ENCODE assay signal across 18 cellular contexts in the genomic region with DNA sequence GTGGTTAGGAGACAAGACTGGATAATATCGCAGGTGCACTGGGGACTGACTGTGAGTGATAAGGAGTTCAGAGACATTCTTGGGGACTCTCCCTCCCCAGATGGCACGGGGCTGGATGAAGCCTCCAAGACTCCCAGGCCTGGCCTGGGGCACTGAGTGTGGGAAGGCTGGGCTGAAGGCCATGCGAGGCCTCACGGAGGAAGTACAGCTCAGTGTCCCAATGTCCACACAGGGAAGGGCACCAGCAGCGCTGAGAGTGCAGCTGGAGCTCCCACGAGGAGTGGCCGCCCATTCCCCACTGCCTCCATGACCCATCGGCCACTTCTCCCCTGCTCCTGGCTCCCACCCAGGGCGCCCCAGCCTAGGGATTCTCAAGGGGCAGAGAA. TPM values are rescaled to one million over a fixed set of nuclear protein-coding genes. Genes with fewer than 3 reads are reported as not detected.
A peak's percentile ranks its signal among the peaks of the same experiment; 100 is the strongest.
DNase-seq lines count a peak whose midpoint lies in the region; ATAC-seq, FAIRE-seq and TF ChIP-seq lines count a peak whose summit lies in the region.
"Had no signal": no experiment of that assay in that cellular context is flagged by ENCODE, and none has a peak within 500 bp of the region (broad histone marks: within the 10 kb centered on the region; RNA-seq: fewer than 3 reads in every experiment).

No MANE protein-coding gene starts in this region.

- H3K27ac Mint-ChIP-seq in astrocyte (ENCODE audit: unreplicated experiment) (no peak overlapping the region), osteocyte (ENCODE audit: unreplicated experiment) (peak overlapping the region; percentile 78)
- no peak overlapping the region for H3K27ac Mint-ChIP-seq in activated naive CD4-positive, alpha-beta T cell treated with anti-CD3 and anti-CD28 coated beads for 36 hours
- H3K27ac Mint-ChIP-seq: CD4-positive, alpha-beta T cell; T-cell had no signal

- H2AFZ ChIP-seq in DND-41 (ENCODE audit: low read depth, low read length), result no peak overlapping the region
- peak overlapping the region; percentile 80 for H2AFZ ChIP-seq in astrocyte (ENCODE audit: low read depth, low read length)

- H3K36me3 ChIP-seq in DND-41 (ENCODE audit: insufficient read depth, low read length) (no peaks in the 10 kb centered on the region), HUES48 (ENCODE audit: control insufficient read depth, insufficient read depth, low read length) (no peaks in the 10 kb centered on the region), astrocyte (ENCODE audit: insufficient read depth, low read length) (no peaks in the 10 kb centered on the region)

- H3K4me1 Mint-ChIP-seq in astrocyte (ENCODE audit: low read depth, unreplicated experiment) (peaks cover 7% of the 10 kb centered on the region), osteocyte (ENCODE audit: unreplicated experiment) (peaks cover 23% of the 10 kb centered on the region)
- H3K4me1 Mint-ChIP-seq in activated naive CD4-positive, alpha-beta T cell treated with anti-CD3 and anti-CD28 coated beads for 36 hours (ENCODE audit: low read depth), result no peaks in the 10 kb centered on the region
- H3K4me1 Mint-ChIP-seq: brain had no signal

- DNase-seq in DND-41, result no peak
- DNase-seq in astrocyte (ENCODE audit: low read depth), result no peak
- DNase-seq in osteocyte (ENCODE audit: extremely low spot score, unreplicated experiment), result no peak
- no peak for DNase-seq in omental fat pad (ENCODE audit: low spot score)
- no peak for DNase-seq in activated naive CD4-positive, alpha-beta T cell treated with anti-CD3 and anti-CD28 coated beads for 36 hours
- DNase-seq in stimulated activated naive CD4-positive, alpha-beta T cell treated with Interleukin-2 at 50 U/mL for 16 hours (lab: John Stamatoyannopoulos, UW), result no peak
- DNase-seq: CD4-positive, alpha-beta T cell; cortex of kidney; hippocampal formation; left ventricle myocardium superior; NCI-H524; stimulated activated CD8-positive, alpha-beta memory T cell treated with anti-CD3 and anti-CD28 coated beads, Interleukin-4, amount 100 ng/mL, for 48 hours; T-cell had no signal

- CTCF ChIA-PET in activated naive CD4-positive, alpha-beta T cell treated with anti-CD3 and anti-CD28 coated beads for 36 hours (lab: Charles Lee), result no interaction called here

- H4K20me1 ChIP-seq in DND-41 (ENCODE audit: insufficient read depth, low read length), result no peaks in the 10 kb centered on the region; the same call in 1 of the 2 replicates
- no peaks in the 10 kb centered on the region for H4K20me1 ChIP-seq in astrocyte (ENCODE audit: insufficient read depth, low read length)

- H3K4me3 Mint-ChIP-seq in astrocyte (ENCODE audit: unreplicated experiment), result no peak overlapping the region
- no peak overlapping the region for H3K4me3 Mint-ChIP-seq in osteocyte (ENCODE audit: unreplicated experiment)
- H3K4me3 Mint-ChIP-seq in activated naive CD4-positive, alpha-beta T cell treated with anti-CD3 and anti-CD28 coated beads for 36 hours, result no peak overlapping the region
- H3K4me3 Mint-ChIP-seq: brain; CD4-positive, alpha-beta T cell; T-cell had no signal

- no peaks in the 10 kb centered on the region for H3K27me3 ChIP-seq in DND-41 (ENCODE audit: insufficient read depth, low read length, poor library complexity)
- H3K27me3 ChIP-seq in HUES48 (ENCODE audit: control insufficient read depth, insufficient read depth, low read length), result no peaks in the 10 kb centered on the region
- H3K27me3 ChIP-seq in astrocyte (ENCODE audit: insufficient read depth, low read length), result no peaks in the 10 kb centered on the region

- no peaks in the 10 kb centered on the region for H3K9me3 Mint-ChIP-seq in astrocyte (ENCODE audit: unreplicated experiment)
- H3K9me3 Mint-ChIP-seq in osteocyte (ENCODE audit: unreplicated experiment), result no peaks in the 10 kb centered on the region
- no peaks in the 10 kb centered on the region for H3K9me3 Mint-ChIP-seq in activated naive CD4-positive, alpha-beta T cell treated with anti-CD3 and anti-CD28 coated beads for 36 hours
- H3K9me3 Mint-ChIP-seq: brain; CD4-positive, alpha-beta T cell; T-cell had no signal

- H3K79me2 ChIP-seq in DND-41 (ENCODE audit: insufficient read depth, low read length) (no peaks in the 10 kb centered on the region), astrocyte (ENCODE audit: insufficient read depth, low read length) (no peaks in the 10 kb centered on the region)

- TF ChIP-seq CTCF in DND-41 (IDR thresholded peaks at IDR 0.05; ENCODE audit: borderline replicate concordance, extremely low read depth, low read length, poor library complexity, severe bottlenecking) (no peak), astrocyte (IDR thresholded peaks at IDR 0.05; ENCODE audit: insufficient read depth, low read depth, low read length) (no peak), osteocyte (IDR thresholded peaks at IDR 0.05) (no peak), omental fat pad (IDR thresholded peaks at IDR 0.05) (no peak)

- intact Hi-C loops in activated naive CD4-positive, alpha-beta T cell treated with anti-CD3 and anti-CD28 coated beads for 36 hours (cut with micrococcal nuclease), result no loop called here

- H3K36me3 Mint-ChIP-seq in astrocyte (ENCODE audit: low read depth, unreplicated experiment) (no peaks in the 10 kb centered on the region), osteocyte (ENCODE audit: unreplicated experiment) (no peaks in the 10 kb centered on the region)
- no peaks in the 10 kb centered on the region for H3K36me3 Mint-ChIP-seq in activated naive CD4-positive, alpha-beta T cell treated with anti-CD3 and anti-CD28 coated beads for 36 hours (ENCODE audit: low read depth)
- H3K36me3 Mint-ChIP-seq: T-cell had no signal

- H3K4me2 ChIP-seq in DND-41 (ENCODE audit: insufficient read depth, low read length) (no peak overlapping the region), astrocyte (ENCODE audit: low read length) (peak overlapping the region; percentile 75)

- H3K27me3 Mint-ChIP-seq in astrocyte (ENCODE audit: low read depth, unreplicated experiment), result peaks cover 4% of the 10 kb centered on the region
- H3K27me3 Mint-ChIP-seq in osteocyte (ENCODE audit: unreplicated experiment), result no peaks in the 10 kb centered on the region
- H3K27me3 Mint-ChIP-seq in activated naive CD4-positive, alpha-beta T cell treated with anti-CD3 and anti-CD28 coated beads for 36 hours (ENCODE audit: low read depth), result peaks cover 10% of the 10 kb centered on the region

- ATAC-seq in DND-41 (ENCODE audit: insufficient read depth, low read depth) (0 out of 3 replicates have a peak, but pooled peaks have one; percentile 11), omental fat pad (ENCODE audit: low FRiP score) (no peak), GM19463 (IDR thresholded peaks at IDR 0.05; ENCODE audit: unreplicated experiment) (no peak)
- ATAC-seq: left ventricle myocardium superior had no signal

- no peaks in the 10 kb centered on the region for H3K4me1 ChIP-seq in DND-41 (ENCODE audit: insufficient read depth, low read length)
- H3K4me1 ChIP-seq in HUES48 (ENCODE audit: control insufficient read depth, insufficient read depth, low read length), result peaks cover 8% of the 10 kb centered on the region; the same call in 1 of the 2 replicates
- peaks cover 16% of the 10 kb centered on the region for H3K4me1 ChIP-seq in astrocyte (ENCODE audit: insufficient read depth, low read length)

- H3K27ac ChIP-seq in DND-41 (ENCODE audit: low read length) (no peak overlapping the region), HUES48 (ENCODE audit: low read depth, low read length) (peak overlapping the region; percentile 53), astrocyte (ENCODE audit: low read depth, low read length) (peak overlapping the region; percentile 77)

- H3K9ac ChIP-seq in DND-41 (ENCODE audit: low read depth, low read length) (no peak overlapping the region), HUES48 (ENCODE audit: low read depth, low read length) (no peak overlapping the region), astrocyte (ENCODE audit: low read length) (peak overlapping the region; percentile 74)

- H3K9me3 ChIP-seq in DND-41 (ENCODE audit: insufficient read depth, low read length, severe bottlenecking), result no peaks in the 10 kb centered on the region
- no peaks in the 10 kb centered on the region for H3K9me3 ChIP-seq in HUES48 (ENCODE audit: control insufficient read depth, insufficient read depth, low read length)
- H3K9me3 ChIP-seq in astrocyte (ENCODE audit: insufficient read depth, low read depth, low read length), result no peaks in the 10 kb centered on the region

- no peak overlapping the region for H3K4me3 ChIP-seq in DND-41 (ENCODE audit: low read depth in 1 of 2, low read length in 2 of 2)
- H3K4me3 ChIP-seq in HUES48 (ENCODE audit: low read depth, low read length), result no peak overlapping the region
- H3K4me3 ChIP-seq in astrocyte (ENCODE audit: insufficient read depth, low read depth, low read length), result no peak overlapping the region

- no peak for FAIRE-seq in astrocyte (lab: Jason Lieb, UNC)
- FAIRE-seq: GM12892, TTC549 had no signal

RNA-seq across cellular contexts. Expression of a gene that starts 6.5 kb away (rescaled TPM):
- total RNA-seq in astrocyte (0.10 and 0.34 TPM in 2 replicates), osteocyte (not detected in 2 replicates), omental fat pad (not detected)
- under 1 TPM; 0.15 to 0.24 TPM for total RNA-seq in activated naive CD4-positive, alpha-beta T cell treated with anti-CD3 and anti-CD28 coated beads for 36 hours
- total RNA-seq: left ventricle myocardium superior had no signal

RNA-seq across cellular contexts. Expression of a gene that starts 30.8 kb away (rescaled TPM):
- total RNA-seq in astrocyte, result 10.3 and 17.4 TPM in 2 replicates
- 9.6 and 12.4 TPM in 2 replicates for total RNA-seq in osteocyte
- 1 to 10 TPM; 3.7 to 7.2 (median 4.1) TPM for total RNA-seq in omental fat pad
- 10 to 100 TPM; 17.6 to 21.1 TPM for total RNA-seq in activated naive CD4-positive, alpha-beta T cell treated with anti-CD3 and anti-CD28 coated beads for 36 hours

RNA-seq across cellular contexts. Expression of a gene that starts 33.2 kb away (rescaled TPM):
- total RNA-seq in astrocyte (16.8 and 19.4 TPM in 2 replicates), osteocyte (12.6 and 12.7 TPM in 2 replicates), omental fat pad (1 to 10 TPM; 4.5 to 9.6 (median 5.4) TPM)
- total RNA-seq in activated naive CD4-positive, alpha-beta T cell treated with anti-CD3 and anti-CD28 coated beads for 36 hours, result under 1 TPM in 1 of 2 experiments, not detected in 1; 0.35 TPM

RNA-seq across cellular contexts. Expression of a gene that starts 59.8 kb away (rescaled TPM):
- total RNA-seq in astrocyte, result 105 and 106 TPM in 2 replicates
- total RNA-seq in osteocyte, result 89.5 and 91.4 TPM in 2 replicates
- total RNA-seq in omental fat pad, result 10 to 100 TPM; 80.8 to 91.4 (median 89.2) TPM
- total RNA-seq in activated naive CD4-positive, alpha-beta T cell treated with anti-CD3 and anti-CD28 coated beads for 36 hours, result 100 to 1,000 TPM; 151 to 164 TPM

Comparison
In these comparisons a context has a peak if more than half of its experiments do, and no peak if none do; other contexts are left out.
1. RNA of a gene that starts 33.2 kb away (total RNA-seq): 16.8 to 19.4 TPM in astrocyte, 12.6 to 12.7 TPM in osteocyte and 4.5 to 9.6 TPM in omental fat pad; 0.35 TPM in activated naive CD4-positive, alpha-beta T cell treated with anti-CD3 and anti-CD28 coated beads for 36 hours; every median in the first group is over 4 times any median in the second.